8 cellular contexts compared by ENCODE assay signal in genomic region chr9:115473032-115473431, GRCh38.
DNase-seq lines count a peak whose midpoint lies in the region; ATAC-seq and TF ChIP-seq lines count a peak whose summit lies in the region.
"Not testable (repeated sequence)": the region's sequence is repeated elsewhere in the genome, so short reads cannot be mapped to it uniquely, and the experiment has no call there.

No MANE protein-coding gene starts in this region.

- not testable (repeated sequence) for H3K27me3 Mint-ChIP-seq in H9 (ENCODE audit: low read depth); WTC11 (ENCODE audit: low read depth); endodermal cell (ENCODE audit: insufficient read depth)

- not testable (repeated sequence) for TF ChIP-seq CTCF in H9 (conservative IDR thresholded peaks at IDR 0.05); WTC11 (IDR thresholded peaks at IDR 0.05); endodermal cell (conservative IDR thresholded peaks at IDR 0.05)

- not testable (repeated sequence) for H3K14ac ChIP-seq in H9 (ENCODE audit: insufficient read depth, low read length)

- H2BK15ac ChIP-seq in H9 (ENCODE audit: low read depth, low read length), result not testable (repeated sequence)

- not testable (repeated sequence) for H3K36me3 ChIP-seq in ES-I3 (ENCODE audit: insufficient read depth, low read length); NT2/D1 (ENCODE audit: insufficient read depth, insufficient read length, low read length); endodermal cell (ENCODE audit: control insufficient read depth, insufficient read depth, low read length)
- H3K36me3 ChIP-seq in HUES6 (ENCODE audit: control insufficient read depth, insufficient read depth, low read length) (peaks cover 30% of the 10 kb centered on the region), iPS-20b (ENCODE audit: insufficient read depth, low read depth, low read length) (peaks cover 13% of the 10 kb centered on the region)

- H2BK120ac ChIP-seq in H9 (ENCODE audit: low read depth, low read length, poor library complexity, severe bottlenecking), result not testable (repeated sequence)

- not testable (repeated sequence) for H3K18ac ChIP-seq in H9 (ENCODE audit: insufficient read length, low read depth, low read length)

- not testable (repeated sequence) for H3K79me2 ChIP-seq in H9 (ENCODE audit: insufficient read depth, low read length)

- H3K4me3 Mint-ChIP-seq in H9, result peak overlapping the region; percentile 91 to 93
- peak overlapping the region; percentile 97 for H3K4me3 Mint-ChIP-seq in WTC11
- peak overlapping the region; percentile 81 for H3K4me3 Mint-ChIP-seq in endodermal cell

- WGBS in H9 (ENCODE audit: extremely low coverage, insufficient read length, low lambda C conversion rate), result no CpG with 5 or more reads among the region's 3 CpGs
- WGBS in endodermal cell (ENCODE audit: insufficient coverage in 1 of 2, insufficient read length in 1 of 2), 2 experiments, result 60% methylated on average over 2 of the region's 3 CpGs; no CpG with 5 or more reads in 1 of the 2 experiments

- H2AFZ ChIP-seq in H9 (ENCODE audit: low read length), result not testable (repeated sequence)

- POLR2A ChIA-PET in WTC11 (lab: Charles Lee), result not testable (repeated sequence)

- not testable (repeated sequence) for H2AK5ac ChIP-seq in H9 (ENCODE audit: insufficient read length, low read length)

- H3K9me3 ChIP-seq in ES-I3 (ENCODE audit: control insufficient read depth, insufficient read depth, low read length); H9 (ENCODE audit: control insufficient read depth, low read depth, low read length); HUES6 (ENCODE audit: control insufficient read depth, insufficient read depth, low read depth, low read length); iPS-20b (ENCODE audit: insufficient read depth, low read depth, low read length): not testable (repeated sequence)
- H3K9me3 ChIP-seq in NT2/D1 (ENCODE audit: insufficient read depth, low read length) (peaks cover 36% of the 10 kb centered on the region), endodermal cell (ENCODE audit: control insufficient read depth, low read length) (peaks cover 17% of the 10 kb centered on the region)

- not testable (repeated sequence) for H3K56ac ChIP-seq in H9 (ENCODE audit: insufficient read length, low read depth, low read length)

- H2BK20ac ChIP-seq in H9 (ENCODE audit: low read depth, low read length, poor library complexity, severe bottlenecking), result not testable (repeated sequence)

- not testable (repeated sequence) for H3K27ac Mint-ChIP-seq in H9, endodermal cell
- H3K27ac Mint-ChIP-seq in WTC11, result peak overlapping the region; percentile 98

- H2BK12ac ChIP-seq in H9 (ENCODE audit: insufficient read length, low read depth, low read length), result not testable (repeated sequence)

- H4K8ac ChIP-seq in H9 (replicated peaks; ENCODE audit: insufficient read length, low read depth, low read length), result not testable (repeated sequence)

- peak overlapping the region; percentile 57 for H3K4me2 ChIP-seq in H9 (ENCODE audit: insufficient read depth, insufficient read length, low read length)

- DNase-seq in H9, result peak; percentile 57
- peak; percentile 20 for DNase-seq in NT2/D1 (ENCODE audit: low read depth, low spot score)
- not testable (repeated sequence) for DNase-seq in WTC11 (ENCODE audit: low spot score); endodermal cell
- peak; percentile 33 for DNase-seq in iPS DF 4.7 (ENCODE audit: extremely low read depth, low spot score)

- not testable (repeated sequence) for H3K23me2 ChIP-seq in H9 (ENCODE audit: insufficient read length, low read depth, low read length, poor library complexity, severe bottlenecking)

- H3K27me3 ChIP-seq in H9 (ENCODE audit: insufficient read depth, low read length); HUES6 (ENCODE audit: control insufficient read depth, insufficient read depth, low read length); NT2/D1 (ENCODE audit: insufficient read depth, insufficient read length); endodermal cell (ENCODE audit: control insufficient read depth, insufficient read depth, low read length, poor library complexity, severe bottlenecking); iPS-20b (ENCODE audit: insufficient read depth, low read length): not testable (repeated sequence)

- H3K9ac ChIP-seq in ES-I3 (ENCODE audit: low read depth, low read length) (peak overlapping the region; percentile 29), HUES6 (ENCODE audit: low read length) (peak overlapping the region; percentile 71), iPS-20b (ENCODE audit: low read depth, low read length) (peak overlapping the region; percentile 51; the same call in 1 of the 2 replicates)
- H3K9ac ChIP-seq in H9 (ENCODE audit: extremely low read depth, insufficient read length, low read length); NT2/D1 (ENCODE audit: insufficient read length, low read depth); endodermal cell (ENCODE audit: extremely low read depth, low read length, poor library complexity, severe bottlenecking): not testable (repeated sequence)

- H4K20me1 ChIP-seq in H9 (ENCODE audit: control insufficient read depth, insufficient read depth, insufficient read length), result not testable (repeated sequence)

- not testable (repeated sequence) for H3K79me1 ChIP-seq in H9 (ENCODE audit: insufficient read depth, low read depth, low read length, poor library complexity, severe bottlenecking)

- H3K4ac ChIP-seq in H9 (ENCODE audit: low read depth, low read length), result not testable (repeated sequence)

- H4K5ac ChIP-seq in H9 (ENCODE audit: insufficient read length, low read depth, low read length), result not testable (repeated sequence)

- H3K9me3 Mint-ChIP-seq in H9, result not testable (repeated sequence)
- H3K9me3 Mint-ChIP-seq in WTC11, result peaks cover 12% of the 10 kb centered on the region
- H3K9me3 Mint-ChIP-seq in endodermal cell, result peaks cover 17% of the 10 kb centered on the region

- CTCF ChIA-PET in WTC11 (lab: Charles Lee), result not testable (repeated sequence)

- H3T11ph ChIP-seq in H9 (ENCODE audit: low read length), result not testable (repeated sequence)

- H3K27ac ChIP-seq in H9 (ENCODE audit: insufficient read length, low read depth, low read length); endodermal cell (ENCODE audit: low read depth, low read length); iPS-20b (ENCODE audit: low read length): not testable (repeated sequence)
- H3K27ac ChIP-seq in HUES6 (ENCODE audit: low read depth, low read length), result peak overlapping the region; percentile 87

- ATAC-seq in WTC11, result peak; percentile 50

- H3K4me3 ChIP-seq in HUES6 (ENCODE audit: low read depth, low read length), result peak overlapping the region; percentile 72
- not testable (repeated sequence) for H3K4me3 ChIP-seq in NT2/D1 (ENCODE audit: insufficient read length, low read depth); endodermal cell (ENCODE audit: low read length)
- peak overlapping the region; percentile 69 for H3K4me3 ChIP-seq in iPS-20b (ENCODE audit: low read length)

- not testable (repeated sequence) for H4K91ac ChIP-seq in H9 (ENCODE audit: insufficient read length, low read depth, low read length)

- H3K36me3 Mint-ChIP-seq in H9 (ENCODE audit: insufficient read depth in 1 of 3, low read depth in 3 of 3) (peaks cover 6 to 42% (median 30%) of the 10 kb centered on the region in 3 experiments; a peak in 6 of 7 replicates), WTC11 (peaks cover 66% of the 10 kb centered on the region), endodermal cell (ENCODE audit: low read depth) (peaks cover 22% of the 10 kb centered on the region)

- not testable (repeated sequence) for H2BK5ac ChIP-seq in H9 (ENCODE audit: insufficient read length, low read length)

- not testable (repeated sequence) for H3K23ac ChIP-seq in H9 (ENCODE audit: insufficient read length, low read depth, low read length)

- H3K4me1 ChIP-seq in ES-I3 (ENCODE audit: insufficient read depth, low read length), result peaks cover 34% of the 10 kb centered on the region
- H3K4me1 ChIP-seq in H9 (ENCODE audit: insufficient read depth, low read length); NT2/D1 (ENCODE audit: insufficient read depth, insufficient read length); endodermal cell (ENCODE audit: control insufficient read depth, insufficient read depth, low read length): not testable (repeated sequence)
- peaks cover 37% of the 10 kb centered on the region for H3K4me1 ChIP-seq in HUES6 (ENCODE audit: control insufficient read depth, insufficient read depth, low read length)
- peaks cover 28% of the 10 kb centered on the region; the same call in 1 of the 2 replicates for H3K4me1 ChIP-seq in iPS-20b (ENCODE audit: insufficient read depth, low read length)

- H3K4me1 Mint-ChIP-seq in H9 (peaks cover 74 to 75% of the 10 kb centered on the region in 2 experiments), WTC11 (peaks cover 65% of the 10 kb centered on the region), endodermal cell (peaks cover 56% of the 10 kb centered on the region)
